ENCODE assay signal across 12 cellular contexts in genomic region chr21:41764558-41765392, GRCh38. TPM values are rescaled to one million over a fixed set of nuclear protein-coding genes. Genes with fewer than 3 reads are reported as not detected.
A peak's percentile ranks its signal among the peaks of the same experiment; 100 is the strongest.
DNase-seq lines count a peak whose midpoint lies in the region; ATAC-seq and TF ChIP-seq lines count a peak whose summit lies in the region.
"Had no signal": no experiment of that assay in that cellular context is flagged by ENCODE, and none has a peak within 500 bp of the region (broad histone marks: within the 10 kb centered on the region; RNA-seq: fewer than 3 reads in every experiment).

No MANE protein-coding gene starts in this region.

- peaks cover 89% of the 10 kb centered on the region for H3K36me3 Mint-ChIP-seq in Calu3 (ENCODE audit: insufficient read depth, unreplicated experiment)

- peaks cover 71% of the 10 kb centered on the region for H3F3A ChIP-seq in PC-9 (ENCODE audit: insufficient read depth, low read depth)

- POLR2A ChIA-PET in PC-9 (lab: Charles Lee; ENCODE audit: unreplicated experiment): interaction anchor here (0.5 to 0.6 kb wide), 3 partner anchors 37 to 124 kb away, joined by 3 to 4 read pairs (median 4); no protein-coding TSS in a partner anchor

- no peak overlapping the region for H2AFZ ChIP-seq in PC-9
- H2AFZ ChIP-seq in osteoblast (ENCODE audit: low read length): no peak overlapping the region

- TF ChIP-seq CTCF in Calu3 (IDR thresholded peaks at IDR 0.05; ENCODE audit: unreplicated experiment) (no peak), PC-9 (conservative IDR thresholded peaks at IDR 0.05) (no peak), osteoblast (IDR thresholded peaks at IDR 0.05; ENCODE audit: extremely low read depth, low read depth, low read length) (no peak)

- H3K4me2 ChIP-seq in PC-9: peak overlapping the region; percentile 96
- H3K4me2 ChIP-seq in osteoblast (ENCODE audit: insufficient read depth, low read length): no peak overlapping the region
- H3K4me2 ChIP-seq: BLaER1 treated with 17β-estradiol and CSF1 and Interleukin-3, amounts not matched to agents 10 nM and 100 nM had no signal

- H3K9me3 ChIP-seq in PC-9 (ENCODE audit: insufficient read depth, low read depth) (no peaks in the 10 kb centered on the region), osteoblast (ENCODE audit: low read depth, low read length) (no peaks in the 10 kb centered on the region)

- H3K36me3 ChIP-seq in PC-9 (ENCODE audit: low read depth) (peaks cover 45% of the 10 kb centered on the region), osteoblast (ENCODE audit: insufficient read depth, low read length) (no peaks in the 10 kb centered on the region)
- H3K36me3 ChIP-seq: BLaER1 treated with 17β-estradiol and CSF1 and Interleukin-3, amounts not matched to agents 10 nM and 100 nM had no signal

- H3K27ac ChIP-seq in PC-9 (peak overlapping the region; percentile 99), osteoblast (ENCODE audit: low read depth, low read length) (no peak overlapping the region)
- H3K27ac ChIP-seq: BLaER1 treated with 17β-estradiol and CSF1 and Interleukin-3, amounts not matched to agents 10 nM and 100 nM had no signal

- peaks cover 18% of the 10 kb centered on the region for H3K4me1 ChIP-seq in PC-9 (replicated peaks; ENCODE audit: insufficient read depth)
- H3K4me1 ChIP-seq in osteoblast (ENCODE audit: insufficient read depth, low read length): peaks cover 34% of the 10 kb centered on the region

- H3K9me3 Mint-ChIP-seq in Calu3 (ENCODE audit: low read depth, unreplicated experiment): no peaks in the 10 kb centered on the region
- H3K9me3 Mint-ChIP-seq: effector memory CD8-positive, alpha-beta T cell; T-helper 2 cell treated with Interferon-gamma antibody and Interleukin-4, amounts not matched to agents 5 μg/mL and 100 μg/mL, for 36 hours had no signal

- peaks cover 62% of the 10 kb centered on the region for H3K4me1 Mint-ChIP-seq in Calu3 (ENCODE audit: low read depth, unreplicated experiment)

- BruUV-seq in Calu3 (replicated peaks; lab: Mats Ljungman, UMichigan) (no TSS peak), PC-9 (replicated peaks; lab: Mats Ljungman, UMichigan) (no TSS peak)

- no peaks in the 10 kb centered on the region for H3K27me3 Mint-ChIP-seq in Calu3 (ENCODE audit: unreplicated experiment)

- peak; percentile 41 for ATAC-seq in esophagus mucosa
- ATAC-seq: effector memory CD8-positive, alpha-beta T cell had no signal

- DNase-seq in Calu3: peak; percentile 39
- DNase-seq in PC-9: peak in 1 of 2 experiments; percentile 38
- DNase-seq in osteoblast (ENCODE audit: insufficient read length, low spot score, missing footprints): peak; percentile 68
- no peak for DNase-seq in SKM-1 treated with dmso at 0.1 percent for 144 hours (lab: John Stamatoyannopoulos, UW; ENCODE audit: unreplicated experiment)
- no peak for DNase-seq in NCI-H345 treated with DMSO at 0.1 percent for 48 hours (lab: John Stamatoyannopoulos, UW; ENCODE audit: unreplicated experiment)
- no peak for DNase-seq in stimulated activated naive CD4-positive, alpha-beta T cell treated with Interleukin-2 at 50 U/mL for 16 hours (lab: John Stamatoyannopoulos, UW)
- DNase-seq in midbrain (lab: John Stamatoyannopoulos, UW): no peak
- DNase-seq: effector memory CD8-positive, alpha-beta T cell; stimulated activated CD4-positive, alpha-beta T cell treated with anti-CD3 and anti-CD28 coated beads, Interleukin-2, amount 100 ng/mL, for 48 hours had no signal

- H3K4me3 Mint-ChIP-seq in Calu3 (ENCODE audit: low read depth, unreplicated experiment): peak overlapping the region; percentile 76

- H3K27me3 ChIP-seq in PC-9 (ENCODE audit: insufficient read depth, low read depth) (no peaks in the 10 kb centered on the region), osteoblast (ENCODE audit: insufficient read depth, low read length) (peaks cover 51% of the 10 kb centered on the region)

- peaks cover 90% of the 10 kb centered on the region for H3K79me2 ChIP-seq in PC-9 (ENCODE audit: low read depth)
- H3K79me2 ChIP-seq in osteoblast (ENCODE audit: insufficient read depth, low read length): no peaks in the 10 kb centered on the region

- intact Hi-C loops in Calu3 (cut with micrococcal nuclease; ENCODE audit: unreplicated experiment): loop anchor here (5.0 kb wide), 1 partner anchor 102 kb away; no protein-coding TSS in a partner anchor
- intact Hi-C loops in PC-9 (cut with micrococcal nuclease; ENCODE audit: unreplicated experiment): no loop called here

- CTCF ChIA-PET in Calu3 (lab: Charles Lee) (interaction anchor here (0.7 to 2.0 kb wide), 4 partner anchors 9 to 152 kb away, joined by 3 to 11 read pairs (median 6); no protein-coding TSS in a partner anchor), PC-9 (lab: Charles Lee) (interaction anchor here (0.6 kb wide), 1 partner anchor 135 kb away, joined by 5 read pairs; no protein-coding TSS in a partner anchor)

- H4K20me1 ChIP-seq in PC-9 (ENCODE audit: insufficient read depth) (peaks cover 64% of the 10 kb centered on the region), osteoblast (ENCODE audit: insufficient read depth, low read length) (no peaks in the 10 kb centered on the region)

- no peaks in the 10 kb centered on the region for H3K9me2 ChIP-seq in PC-9 (ENCODE audit: insufficient read depth)

- H3K27ac Mint-ChIP-seq in Calu3 (ENCODE audit: unreplicated experiment): peak overlapping the region; percentile 83
- H3K27ac Mint-ChIP-seq: effector memory CD8-positive, alpha-beta T cell; T-helper 2 cell treated with Interferon-gamma antibody and Interleukin-4, amounts not matched to agents 5 μg/mL and 100 μg/mL, for 36 hours had no signal

- H3K4me3 ChIP-seq in PC-9 (peak overlapping the region; percentile 100), osteoblast (ENCODE audit: insufficient read depth, low read length) (no peak overlapping the region)
- H3K4me3 ChIP-seq: BLaER1 treated with 17β-estradiol and CSF1 and Interleukin-3, amounts not matched to agents 10 nM and 100 nM had no signal

RNA-seq across cellular contexts. Expression of gene RIPK4, which starts 2.1 kb away (rescaled TPM):
- 30.0 and 30.3 TPM in 2 replicates for total RNA-seq in Calu3 (2022)
- total RNA-seq in PC-9 (2021): 30.1 and 39.3 TPM in 2 replicates
- total RNA-seq in esophagus mucosa: 51.1 TPM
- total RNA-seq in osteoblast: 0.29 and 2.2 TPM in 2 replicates

Comparison
In these comparisons a context has a peak if more than half of its experiments do, and no peak if none do; other contexts are left out.
1. DNase-seq: peak in Calu3 (single experiment) and osteoblast (single experiment); none in SKM-1 treated with dmso at 0.1 percent for 144 hours (single experiment), NCI-H345 treated with DMSO at 0.1 percent for 48 hours (single experiment), stimulated activated naive CD4-positive, alpha-beta T cell treated with Interleukin-2 at 50 U/mL for 16 hours (single experiment) and midbrain (single experiment).